Comparison of ENCODE assay signal across 8 cellular contexts in genomic region chrX:19886888-19887531, GRCh38. TPM values are rescaled to one million over a fixed set of nuclear protein-coding genes. Genes with fewer than 3 reads are reported as not detected.
DNase-seq lines count a peak whose midpoint lies in the region; ATAC-seq, FAIRE-seq and TF ChIP-seq lines count a peak whose summit lies in the region.

No MANE protein-coding gene starts in this region.

- no peaks in the 10 kb centered on the region for H3F3A ChIP-seq in GM23338 (replicated peaks; ENCODE audit: low read depth)

- H3K4me1 Mint-ChIP-seq in GM23338: peaks cover 21% of the 10 kb centered on the region
- peaks cover 40 to 56% (median 51%) of the 10 kb centered on the region in 3 donors for H3K4me1 Mint-ChIP-seq in T-cell
- peaks cover 24% of the 10 kb centered on the region for H3K4me1 Mint-ChIP-seq in memory B cell

- DNase-seq in AG20443 (ENCODE audit: low spot score) (peak; percentile 64), GM23338 (ENCODE audit: low spot score) (peak; percentile 19), T-cell (peak in 4 of 34 experiments; percentile 4 to 20 (median 15)), coronary artery (ENCODE audit: low spot score) (no peak), memory B cell (ENCODE audit: low spot score in 2 of 2) (peak in 1 of 2 donors; percentile 41), thoracic aorta (ENCODE audit: low spot score) (no peak), RCC 7860 (ENCODE audit: low spot score) (no peak)

- H3K27ac ChIP-seq in GM23338 (ENCODE audit: low read depth) (no peak overlapping the region), coronary artery (peak overlapping the region; percentile 66 to 73), thoracic aorta (peak overlapping the region in 1 of 2 donors; percentile 35)

- no peaks in the 10 kb centered on the region for H3K4me1 ChIP-seq in GM23338 (ENCODE audit: insufficient read depth)
- H3K4me1 ChIP-seq in thoracic aorta (ENCODE audit: control insufficient read depth in 1 of 2, low read depth in 2 of 2): peaks cover 0 to 6% of the 10 kb centered on the region in 2 donors

- H3K9me2 ChIP-seq in GM23338 (ENCODE audit: insufficient read depth): no peaks in the 10 kb centered on the region

- H3K79me2 ChIP-seq in GM23338 (replicated peaks; ENCODE audit: insufficient read depth): peaks cover 25% of the 10 kb centered on the region; the same call in 1 of the 2 replicates

- ATAC-seq in GM23338 (peak; percentile 15), T-cell (replicated peaks in 1 of 4) (peak in 3 of 4 experiments; percentile 10 to 56 (median 24)), memory B cell (ENCODE audit: low read depth) (peak; percentile 30), thoracic aorta (ENCODE audit: insufficient number of reproducible peaks, low FRiP score, low read depth) (no peak), HG03520 (IDR thresholded peaks at IDR 0.05; ENCODE audit: unreplicated experiment) (no peak)

- H3K27me3 Mint-ChIP-seq in GM23338 (ENCODE audit: insufficient read depth, low read depth, poor library complexity): peaks cover 6% of the 10 kb centered on the region
- no peaks in the 10 kb centered on the region for H3K27me3 Mint-ChIP-seq in T-cell
- no peaks in the 10 kb centered on the region for H3K27me3 Mint-ChIP-seq in memory B cell

- no peaks in the 10 kb centered on the region for H3K9me3 ChIP-seq in thoracic aorta

- CTCF ChIA-PET in T-cell (lab: Charles Lee): interaction anchor here in 1 of 2 donors (0.6 to 1.2 kb wide), 3 partner anchors 73 to 147 kb away, joined by 3 read pairs; no protein-coding TSS in a partner anchor

- no peaks in the 10 kb centered on the region for H4K20me1 ChIP-seq in GM23338 (replicated peaks; ENCODE audit: insufficient read depth)

- FAIRE-seq in RCC 7860 (lab: Jason Lieb, UNC): no peak

- no peak for TF ChIP-seq CTCF in GM23338 (conservative IDR thresholded peaks at IDR 0.05; ENCODE audit: low read depth in 2 of 2)
- TF ChIP-seq CTCF in coronary artery (IDR thresholded peaks at IDR 0.05): no peak
- no peak for TF ChIP-seq CTCF in thoracic aorta (IDR thresholded peaks at IDR 0.05)

- H3K27me3 ChIP-seq in GM23338 (ENCODE audit: insufficient read depth) (peaks cover 14% of the 10 kb centered on the region), thoracic aorta (replicated peaks; ENCODE audit: insufficient read depth) (no peaks in the 10 kb centered on the region)

- H3K36me3 ChIP-seq in GM23338 (ENCODE audit: insufficient read depth) (no peaks in the 10 kb centered on the region), thoracic aorta (no peaks in the 10 kb centered on the region)

- H3K4me3 Mint-ChIP-seq in GM23338 (peak overlapping the region; percentile 77), T-cell (peak overlapping the region; percentile 80 to 83 (median 83)), memory B cell (peak overlapping the region; percentile 89)

- H3K36me3 Mint-ChIP-seq in GM23338 (ENCODE audit: low read depth) (peaks cover 4% of the 10 kb centered on the region; the same call in 1 of the 3 replicates), T-cell (no peaks in the 10 kb centered on the region), memory B cell (peaks cover 2% of the 10 kb centered on the region)

- H3K4me2 ChIP-seq in GM23338: peak overlapping the region; percentile 74

- H3K27ac Mint-ChIP-seq in GM23338 (no peak overlapping the region), T-cell (no peak overlapping the region), memory B cell (peak overlapping the region; percentile 86)

- H2AFZ ChIP-seq in GM23338: no peak overlapping the region

- POLR2A ChIA-PET in T-cell (lab: Charles Lee): interaction anchor here (0.5 to 0.7 kb wide), 4 partner anchors 13 to 1538 kb away, joined by 3 to 15 read pairs (median 4); no protein-coding TSS in a partner anchor

- H3K4me3 ChIP-seq in GM23338 (peak overlapping the region; percentile 57), coronary artery (peak overlapping the region; percentile 84), thoracic aorta (peak overlapping the region; percentile 79)

- H3K9me3 Mint-ChIP-seq in GM23338 (peaks cover 9% of the 10 kb centered on the region; the same call in 2 of the 3 replicates), T-cell (no peaks in the 10 kb centered on the region), memory B cell (no peaks in the 10 kb centered on the region)

TF ChIP-seq in GM23338, 12 proteins besides CTCF, POLR2A, EP300 and RAD21 (continues in another document):
- no peak for TF ChIP-seq EZH2 (IDR thresholded peaks at IDR 0.05; ENCODE audit: low read depth, unreplicated experiment)
- TF ChIP-seq REST (IDR thresholded peaks at IDR 0.05; ENCODE audit: unreplicated experiment): no peak
- no peak for TF ChIP-seq STAT1 (IDR thresholded peaks at IDR 0.05; ENCODE audit: unreplicated experiment)
- no peak for TF ChIP-seq JUNB (IDR thresholded peaks at IDR 0.05; ENCODE audit: unreplicated experiment)
- no peak for TF ChIP-seq NANOG (IDR thresholded peaks at IDR 0.05; ENCODE audit: borderline replicate concordance)

RNA-seq across cellular contexts. Expression of gene SH3KBP1, which starts 0.4 kb away (rescaled TPM):
- total RNA-seq in GM23338 (2014; rRNA removed; shearing (Covaris generic)): 10.4 and 15.3 TPM in 2 replicates
- 21.5 and 21.9 TPM in 2 replicates for polyA plus RNA-seq in GM23338 (2016; fragmentation: Nextera tagmentation; extraction: Ambion mirVana)
- total RNA-seq in T-cell (100 to 1,000 TPM; 101 to 143 (median 114) TPM), thoracic aorta (10 to 100 TPM; 25.0 to 35.0 TPM)

Comparison
In these comparisons a context has a peak if more than half of its experiments do, and no peak if none do; other contexts are left out.
1. DNase-seq: peak in AG20443 (single experiment) and GM23338 (single experiment); none in coronary artery (single experiment), thoracic aorta (single experiment) and RCC 7860 (single experiment).
2. ATAC-seq: peak in GM23338 (single experiment), T-cell (3 of 4) and memory B cell (single experiment); none in thoracic aorta (single experiment) and HG03520 (single experiment).
3. Peak in every context shown above with its lines, with median percentiles within 50 percentile points of each other: H3K4me3 ChIP-seq and H3K4me3 Mint-ChIP-seq.